Comparison of ENCODE assay signal across 1 cellular context in the genomic region with DNA sequence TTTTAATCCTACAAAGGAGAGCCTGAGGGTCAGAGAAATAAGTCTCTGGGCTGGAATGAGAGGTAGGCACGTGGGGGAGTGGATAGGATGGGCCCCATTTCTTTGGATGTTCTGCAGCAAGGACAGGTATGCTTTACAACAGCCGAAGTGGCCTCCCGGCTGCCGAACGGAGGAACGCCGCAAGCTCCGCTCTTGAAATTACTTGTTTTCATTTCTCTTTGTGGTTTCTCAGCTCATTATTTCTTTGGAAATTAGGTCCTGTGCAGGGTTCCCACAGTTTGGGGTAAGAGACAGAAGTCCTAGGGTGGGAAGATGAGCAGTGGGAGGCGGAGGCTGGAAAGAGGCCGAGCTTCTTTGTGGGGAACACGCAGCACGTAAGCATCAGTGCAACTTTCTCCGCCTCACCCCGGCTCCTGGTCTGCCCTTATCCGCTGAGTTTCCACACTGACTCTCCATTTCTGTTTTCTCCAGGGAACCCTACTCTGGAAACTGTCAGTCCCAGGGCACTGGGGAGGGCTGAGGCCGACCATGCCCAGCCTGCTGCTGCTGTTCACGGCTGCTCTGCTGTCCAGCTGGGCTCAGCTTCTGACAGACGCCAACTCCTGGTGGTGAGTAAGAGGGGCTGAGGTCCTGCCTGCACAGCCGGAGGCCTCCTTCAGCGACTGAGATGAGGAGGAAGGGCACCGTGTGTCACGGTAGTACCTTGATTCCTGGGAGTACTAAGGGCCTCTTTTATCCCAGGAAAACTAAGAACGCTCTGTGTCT.
TF ChIP-seq lines count a peak whose summit lies in the region.

No MANE protein-coding gene starts in this region.

TF ChIP-seq in GM12878, 131 proteins besides CTCF, POLR2A, EP300 and RAD21:
- TF ChIP-seq E2F8 (IDR thresholded peaks at IDR 0.05; ENCODE audit: low read depth, partially characterized antibody) (no peak), STAT1 (conservative IDR thresholded peaks at IDR 0.05) (no peak), SKIL (IDR thresholded peaks at IDR 0.05; ENCODE audit: low read depth, poor library complexity, severe bottlenecking) (no peak), JUNB (IDR thresholded peaks at IDR 0.05) (no peak), RUNX3 (IDR thresholded peaks at IDR 0.05; ENCODE audit: low read length) (no peak), TCF7 (IDR thresholded peaks at IDR 0.05; ENCODE audit: borderline replicate concordance) (no peak), POLR2AphosphoS5 (IDR thresholded peaks at IDR 0.05; ENCODE audit: low read length) (no peak), SIN3A (IDR thresholded peaks at IDR 0.05; ENCODE audit: low read depth, low read length) (no peak)
- TF ChIP-seq, protein P1, sequence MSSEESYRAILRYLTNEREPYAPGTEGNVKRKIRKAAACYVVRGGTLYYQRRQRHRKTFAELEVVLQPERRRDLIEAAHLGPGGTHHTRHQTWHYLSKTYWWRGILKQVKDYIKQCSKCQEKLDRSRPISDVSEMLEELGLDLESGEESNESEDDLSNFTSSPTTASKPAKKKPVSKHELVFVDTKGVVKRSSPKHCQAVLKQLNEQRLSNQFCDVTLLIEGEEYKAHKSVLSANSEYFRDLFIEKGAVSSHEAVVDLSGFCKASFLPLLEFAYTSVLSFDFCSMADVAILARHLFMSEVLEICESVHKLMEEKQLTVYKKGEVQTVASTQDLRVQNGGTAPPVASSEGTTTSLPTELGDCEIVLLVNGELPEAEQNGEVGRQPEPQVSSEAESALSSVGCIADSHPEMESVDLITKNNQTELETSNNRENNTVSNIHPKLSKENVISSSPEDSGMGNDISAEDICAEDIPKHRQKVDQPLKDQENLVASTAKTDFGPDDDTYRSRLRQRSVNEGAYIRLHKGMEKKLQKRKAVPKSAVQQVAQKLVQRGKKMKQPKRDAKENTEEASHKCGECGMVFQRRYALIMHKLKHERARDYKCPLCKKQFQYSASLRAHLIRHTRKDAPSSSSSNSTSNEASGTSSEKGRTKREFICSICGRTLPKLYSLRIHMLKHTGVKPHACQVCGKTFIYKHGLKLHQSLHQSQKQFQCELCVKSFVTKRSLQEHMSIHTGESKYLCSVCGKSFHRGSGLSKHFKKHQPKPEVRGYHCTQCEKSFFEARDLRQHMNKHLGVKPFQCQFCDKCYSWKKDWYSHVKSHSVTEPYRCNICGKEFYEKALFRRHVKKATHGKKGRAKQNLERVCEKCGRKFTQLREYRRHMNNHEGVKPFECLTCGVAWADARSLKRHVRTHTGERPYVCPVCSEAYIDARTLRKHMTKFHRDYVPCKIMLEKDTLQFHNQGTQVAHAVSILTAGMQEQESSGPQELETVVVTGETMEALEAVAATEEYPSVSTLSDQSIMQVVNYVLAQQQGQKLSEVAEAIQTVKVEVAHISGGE (CRISPR knock-in tag; IDR thresholded peaks at IDR 0.05), result no peak
